Comparison of ENCODE assay signal across 1 cellular context in genomic region chr15:75449585-75450306, GRCh38.
TF ChIP-seq lines count a peak whose summit lies in the region.

No MANE protein-coding gene starts in this region.

TF ChIP-seq in HCT116, 20 proteins besides CTCF, POLR2A, EP300 and RAD21 (continued from another document):
- TF ChIP-seq ZNF274 (IDR thresholded peaks at IDR 0.05; ENCODE audit: low read depth, low read length) (no peak), EZH2 (IDR thresholded peaks at IDR 0.05) (no peak), SP1 (IDR thresholded peaks at IDR 0.05; ENCODE audit: low read depth) (no peak)
